In genomic region chr17:9604583-9604982, GRCh38 we compare ENCODE assay signal across 7 cellular contexts. TPM values are rescaled to one million over a fixed set of nuclear protein-coding genes. Genes with fewer than 3 reads are reported as not detected.
"Had no signal": no experiment of that assay in that cellular context is flagged by ENCODE, and none has a peak within 500 bp of the region (broad histone marks: within the 10 kb centered on the region; RNA-seq: fewer than 3 reads in every experiment).

No MANE protein-coding gene starts in this region.

RNA-seq across cellular contexts. Expression of gene CFAP52, which starts 28.1 kb away (rescaled TPM):
- total RNA-seq: stomach, subcutaneous adipose tissue, suprapubic skin, thoracic aorta, transverse colon, upper lobe of right lung, ureter had no signal
- polyA plus RNA-seq: stomach had no signal
